ENCODE assay signal across 1 cellular context in the genomic region with DNA sequence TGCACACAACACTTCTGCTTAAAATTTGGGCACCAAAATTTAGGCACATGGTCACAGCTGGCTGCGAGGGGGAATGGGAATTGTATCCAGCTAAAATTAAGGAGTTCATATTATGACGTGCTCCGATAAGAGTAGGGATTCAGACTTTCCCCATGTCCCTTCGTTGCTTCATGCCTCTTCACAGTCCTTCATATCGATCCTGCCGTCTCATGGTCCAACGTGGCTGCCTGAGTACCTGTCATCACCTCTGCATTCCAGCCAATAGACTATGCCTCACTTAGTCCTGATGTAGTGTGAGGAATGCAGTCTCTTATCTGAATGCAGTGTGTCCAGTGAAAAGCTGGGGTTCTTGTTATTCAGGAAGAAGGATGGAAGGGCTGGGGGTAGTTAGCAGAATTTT.
TF ChIP-seq lines count a peak whose summit lies in the region.

No MANE protein-coding gene starts in this region.

TF ChIP-seq in H1, 55 proteins besides CTCF, POLR2A, EP300 and RAD21:
- TF ChIP-seq KDM1A (IDR thresholded peaks at IDR 0.05; ENCODE audit: borderline replicate concordance, low read length) (peak; percentile 62; the same call in 1 of the 2 replicates), TAF1 (IDR thresholded peaks at IDR 0.05; ENCODE audit: low read depth, low read length) (no peak)
